ENCODE assay signal across 1 cellular context in genomic region chr12:28192145-28192544, GRCh38.
TF ChIP-seq lines count a peak whose summit lies in the region.

No MANE protein-coding gene starts in this region.

TF ChIP-seq in K562, 482 proteins besides CTCF, POLR2A, EP300 and RAD21 (continued from another document and continues in another):
- TF ChIP-seq ZNF398 (CRISPR knock-in tag; IDR thresholded peaks at IDR 0.05): no peak
- peak; percentile 99 for TF ChIP-seq CBFA2T3 (IDR thresholded peaks at IDR 0.05)
- 0 out of 2 replicates have a peak, but pooled peaks have one; percentile 23 for TF ChIP-seq ZBTB26 (CRISPR knock-in tag; IDR thresholded peaks at IDR 0.05)
- no peak for TF ChIP-seq FOXA3 (CRISPR knock-in tag; conservative IDR thresholded peaks at IDR 0.05 in 1 of 2, IDR thresholded peaks at IDR 0.05 in 1 of 2)
- no peak for TF ChIP-seq ZNF134 (CRISPR knock-in tag; conservative IDR thresholded peaks at IDR 0.05)
- TF ChIP-seq ZKSCAN8 (CRISPR knock-in tag; IDR thresholded peaks at IDR 0.05): no peak
- no peak for TF ChIP-seq ZFP36 (IDR thresholded peaks at IDR 0.05; ENCODE audit: low read depth, low read length, partially characterized antibody)
- TF ChIP-seq XRCC3 (IDR thresholded peaks at IDR 0.05): no peak; the same call in 1 of the 2 replicates
- no peak for TF ChIP-seq TFAP4 (CRISPR knock-in tag; IDR thresholded peaks at IDR 0.05; ENCODE audit: borderline replicate concordance)
- TF ChIP-seq ATF7 (IDR thresholded peaks at IDR 0.05): peak; percentile 23; the same call in 1 of the 2 replicates
- TF ChIP-seq HOMEZ (CRISPR knock-in tag; IDR thresholded peaks at IDR 0.05): no peak
- TF ChIP-seq TEAD1 (CRISPR knock-in tag; IDR thresholded peaks at IDR 0.05): no peak
- no peak for TF ChIP-seq RBM22 (IDR thresholded peaks at IDR 0.05; ENCODE audit: low read depth, low read length, poor library complexity, severe bottlenecking)
- no peak for TF ChIP-seq KAT8 (IDR thresholded peaks at IDR 0.05; ENCODE audit: low read depth)
- no peak for TF ChIP-seq NR2C2 (CRISPR knock-in tag; IDR thresholded peaks at IDR 0.05)
- TF ChIP-seq NR2C2 (tag; IDR thresholded peaks at IDR 0.05): no peak
- no peak for TF ChIP-seq CBX2 (IDR thresholded peaks at IDR 0.05; ENCODE audit: insufficient read depth, low read length, poor library complexity, severe bottlenecking)
- no peak for TF ChIP-seq HINFP (tag; conservative IDR thresholded peaks at IDR 0.05; ENCODE audit: low read depth)
- TF ChIP-seq HLTF (IDR thresholded peaks at IDR 0.05): no peak
- no peak for TF ChIP-seq ESRRB (CRISPR knock-in tag; IDR thresholded peaks at IDR 0.05; ENCODE audit: borderline replicate concordance)
- TF ChIP-seq EWSR1 (IDR thresholded peaks at IDR 0.05; ENCODE audit: borderline replicate concordance, low read depth, partially characterized antibody): no peak
- TF ChIP-seq TCF7L2 (IDR thresholded peaks at IDR 0.05; ENCODE audit: low read depth, low read length): no peak
- no peak for TF ChIP-seq MYBL2 (IDR thresholded peaks at IDR 0.05; ENCODE audit: low read depth)
- TF ChIP-seq MYBL2 (CRISPR knock-in tag; IDR thresholded peaks at IDR 0.05; ENCODE audit: borderline replicate concordance): no peak
- no peak; the same call in 1 of the 2 replicates for TF ChIP-seq KHSRP (IDR thresholded peaks at IDR 0.05)
- peak; percentile 54 for TF ChIP-seq PRDM10 (IDR thresholded peaks at IDR 0.05; ENCODE audit: partially characterized antibody)
- no peak for TF ChIP-seq ZNF778 (CRISPR knock-in tag; IDR thresholded peaks at IDR 0.05)
- TF ChIP-seq ZNF232 (CRISPR knock-in tag; IDR thresholded peaks at IDR 0.05): no peak
- no peak for TF ChIP-seq ZNF143 (CRISPR knock-in tag; IDR thresholded peaks at IDR 0.05)
- TF ChIP-seq ARID3A (IDR thresholded peaks at IDR 0.05; ENCODE audit: borderline replicate concordance, low read depth, low read length): peak; percentile 92
- no peak for TF ChIP-seq ZZZ3 (IDR thresholded peaks at IDR 0.05)
- peak; percentile 94 for TF ChIP-seq KLF16 (IDR thresholded peaks at IDR 0.05)
- TF ChIP-seq MNT (conservative IDR thresholded peaks at IDR 0.05): peak; percentile 30 to 46; a peak in 2 of 4 replicates
- no peak for TF ChIP-seq ZNF584 (CRISPR knock-in tag; IDR thresholded peaks at IDR 0.05; ENCODE audit: low read depth)
- peak in 1 of 2 experiments; percentile 65; a peak in 1 of 4 replicates for TF ChIP-seq HDAC1 (IDR thresholded peaks at IDR 0.05)
- no peak for TF ChIP-seq ZSCAN32 (CRISPR knock-in tag; IDR thresholded peaks at IDR 0.05)
- no peak for TF ChIP-seq FIP1L1 (IDR thresholded peaks at IDR 0.05; ENCODE audit: low read depth, low read length, poor library complexity, severe bottlenecking)
- no peak for TF ChIP-seq ZNF408 (CRISPR knock-in tag; IDR thresholded peaks at IDR 0.05; ENCODE audit: low read depth)
- TF ChIP-seq TFAM (CRISPR knock-in tag; conservative IDR thresholded peaks at IDR 0.05): no peak
